In genomic region chr1:208686592-208686991, GRCh38 we compare ENCODE assay signal across 11 cellular contexts.
"Had no signal": no experiment of that assay in that cellular context is flagged by ENCODE, and none has a peak within 500 bp of the region (broad histone marks: within the 10 kb centered on the region; RNA-seq: fewer than 3 reads in every experiment).

No MANE protein-coding gene starts in this region.

- DNase-seq: GM23248, GOT3, H7, HFFc6, IMR-90, KG1 had no signal

- H3K9me3 ChIP-seq: HAP-1 had no signal

- H2AFZ ChIP-seq: GM23248 had no signal

- H3K27ac Mint-ChIP-seq: HFFc6 had no signal

- H3K9ac ChIP-seq: GM23248 had no signal

- H3K27ac ChIP-seq: GM23248, HL-60 had no signal

- H3K4me1 ChIP-seq: HAP-1 had no signal

- H3K36me3 ChIP-seq: HAP-1 had no signal

- H3K4me3 ChIP-seq: GM23248, HAP-1, K562 had no signal

- ATAC-seq: HCT116, HepG2, K562 had no signal

- H3K4me3 Mint-ChIP-seq: HFFc6 had no signal
